Comparison of ENCODE assay signal across 12 cellular contexts in the genomic region with DNA sequence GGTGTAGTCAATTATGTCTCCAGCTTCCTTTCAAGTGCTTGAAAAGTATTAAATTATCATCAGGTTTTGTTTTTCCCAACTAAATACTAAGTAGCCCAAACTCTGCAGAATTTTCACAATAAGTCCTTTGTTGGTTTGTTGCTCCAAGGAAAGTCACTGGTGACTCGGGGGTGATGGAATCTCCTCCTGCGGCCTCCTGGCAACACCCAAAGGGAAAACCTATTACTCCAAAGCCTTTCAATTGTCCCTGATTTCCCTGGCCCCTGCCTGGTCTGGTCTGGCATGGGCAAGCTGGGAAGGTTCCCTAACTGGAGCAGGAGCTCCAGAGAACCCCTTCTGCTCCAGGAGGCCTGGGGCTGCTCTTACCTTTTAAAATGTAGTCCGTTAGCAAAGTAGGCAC. TPM values are rescaled to one million over a fixed set of nuclear protein-coding genes. Genes with fewer than 3 reads are reported as not detected.
DNase-seq lines count a peak whose midpoint lies in the region; TF ChIP-seq lines count a peak whose summit lies in the region.
"Had no signal": no experiment of that assay in that cellular context is flagged by ENCODE, and none has a peak within 500 bp of the region (broad histone marks: within the 10 kb centered on the region; RNA-seq: fewer than 3 reads in every experiment).

No MANE protein-coding gene starts in this region.

- H3K27me3 ChIP-seq in neural progenitor cell, result no peaks in the 10 kb centered on the region
- H3K27me3 ChIP-seq: colonic mucosa had no signal

- no peak overlapping the region for H3K4me2 ChIP-seq in neural progenitor cell
- H3K4me2 ChIP-seq: KMS-11 had no signal

- in situ Hi-C loops in KBM-7 (cut with MboI; ENCODE audit: low pct_unique_long_range_greater_than_20kb, low sequenced_read_pairs), result no loop called here

- CTCF ChIA-PET in RWPE1 (lab: Yijun Ruan, JAX), result no interaction called here

- peaks cover 4% of the 10 kb centered on the region for H3K27me3 Mint-ChIP-seq in neural progenitor cell (ENCODE audit: insufficient read depth, low read depth)
- H3K27me3 Mint-ChIP-seq: activated naive CD4-positive, alpha-beta T cell treated with anti-CD3 and anti-CD28 coated beads, Interleukin-2, amount 50 U/mL, for 24 hours had no signal

- no peak overlapping the region for H3K4me3 Mint-ChIP-seq in neural progenitor cell
- H3K4me3 Mint-ChIP-seq: activated naive CD4-positive, alpha-beta T cell treated with anti-CD3 and anti-CD28 coated beads, Interleukin-2, amount 50 U/mL, for 24 hours had no signal

- H3K36me3 ChIP-seq in neural progenitor cell, result no peaks in the 10 kb centered on the region
- H3K36me3 ChIP-seq: colonic mucosa had no signal

- POLR2A ChIA-PET in RWPE1 (lab: Yijun Ruan, JAX; ENCODE audit: low non-redundant PET), result no interaction called here

- H3K9me3 ChIP-seq in neural progenitor cell (ENCODE audit: low read depth), result no peaks in the 10 kb centered on the region
- H3K9me3 ChIP-seq: colonic mucosa had no signal

- peak overlapping the region; percentile 88 for H3K27ac Mint-ChIP-seq in neural progenitor cell
- H3K27ac Mint-ChIP-seq: activated naive CD4-positive, alpha-beta T cell treated with anti-CD3 and anti-CD28 coated beads, Interleukin-2, amount 50 U/mL, for 24 hours had no signal

- no peaks in the 10 kb centered on the region for H3K9me3 Mint-ChIP-seq in neural progenitor cell
- H3K9me3 Mint-ChIP-seq: activated naive CD4-positive, alpha-beta T cell treated with anti-CD3 and anti-CD28 coated beads, Interleukin-2, amount 50 U/mL, for 24 hours had no signal

- H3K9ac ChIP-seq in neural progenitor cell, result no peak overlapping the region
- H3K9ac ChIP-seq: KMS-11 had no signal

- no peaks in the 10 kb centered on the region for H3K79me2 ChIP-seq in neural progenitor cell (ENCODE audit: low read depth)

- DNase-seq in COLO829 (ENCODE audit: low spot score) (peak; percentile 88), RWPE1 (ENCODE audit: low spot score) (peak; percentile 30), fibroblast of gingiva (ENCODE audit: low read depth) (peak; percentile 14), neural progenitor cell (ENCODE audit: low spot score) (no peak), NCI-H1092 (lab: John Stamatoyannopoulos, UW) (no peak), KBM-7 (no peak), NCI-H2107 treated with DMSO at 0.1 percent for 48 hours (lab: John Stamatoyannopoulos, UW; ENCODE audit: unreplicated experiment) (no peak)
- DNase-seq in stimulated activated naive CD4-positive, alpha-beta T cell (lab: John Stamatoyannopoulos, UW), result no peak
- DNase-seq: colonic mucosa; stimulated activated CD4-positive, alpha-beta T cell treated with anti-CD3 and anti-CD28 coated beads, Interleukin-2, amount 100 ng/mL, for 24 hours had no signal

- H2AFZ ChIP-seq in neural progenitor cell (replicated peaks), result no peak overlapping the region

- no peak overlapping the region for H3K4me3 ChIP-seq in neural progenitor cell
- H3K4me3 ChIP-seq: colonic mucosa had no signal

- H4K20me1 ChIP-seq in neural progenitor cell (ENCODE audit: low read depth), result peaks cover 32% of the 10 kb centered on the region

- TF ChIP-seq CTCF in RWPE1 (conservative IDR thresholded peaks at IDR 0.05; ENCODE audit: low read depth) (no peak), neural progenitor cell (IDR thresholded peaks at IDR 0.05) (no peak)

- H3K4me1 ChIP-seq in neural progenitor cell, result peaks cover 32% of the 10 kb centered on the region
- H3K4me1 ChIP-seq: colonic mucosa had no signal

- peaks cover 45% of the 10 kb centered on the region for H3F3A ChIP-seq in neural progenitor cell (ENCODE audit: low read depth)

- H3K4me1 Mint-ChIP-seq in neural progenitor cell, result peaks cover 52% of the 10 kb centered on the region

- peaks cover 26% of the 10 kb centered on the region for H3K36me3 Mint-ChIP-seq in neural progenitor cell
- H3K36me3 Mint-ChIP-seq: activated naive CD4-positive, alpha-beta T cell treated with anti-CD3 and anti-CD28 coated beads, Interleukin-2, amount 50 U/mL, for 24 hours had no signal

- no peak overlapping the region for H3K27ac ChIP-seq in RWPE1
- H3K27ac ChIP-seq in neural progenitor cell, result no peak overlapping the region
- H3K27ac ChIP-seq: colonic mucosa, KMS-11 had no signal

RNA-seq across cellular contexts. Expression of a gene that starts 47.9 kb away (rescaled TPM):
- 187 and 197 TPM in 2 replicates for total RNA-seq in neural progenitor cell (ENCODE audit: low replicate concordance)

Comparison
In these comparisons a context has a peak if more than half of its experiments do, and no peak if none do; other contexts are left out.
1. DNase-seq: peak in COLO829 (single experiment), RWPE1 (single experiment) and fibroblast of gingiva (single experiment); none in neural progenitor cell (single experiment), stimulated activated naive CD4-positive, alpha-beta T cell (0 of 6), NCI-H1092 (single experiment), KBM-7 (single experiment) and NCI-H2107 treated with DMSO at 0.1 percent for 48 hours (single experiment).